Comparison of ENCODE assay signal across 1 cellular context in genomic region chr14:91889477-91890211, GRCh38.
TF ChIP-seq lines count a peak whose summit lies in the region.

No MANE protein-coding gene starts in this region.

TF ChIP-seq in WTC11, 78 proteins besides CTCF, POLR2A, EP300 and RAD21 (continued from another document):
- TF ChIP-seq ARID4B (CRISPR knock-in tag; IDR thresholded peaks at IDR 0.05; ENCODE audit: borderline replicate concordance) (no peak), FOXP1 (CRISPR knock-in tag; IDR thresholded peaks at IDR 0.05; ENCODE audit: borderline replicate concordance) (no peak), ATF3 (CRISPR knock-in tag; conservative IDR thresholded peaks at IDR 0.05) (no peak), TP53 (CRISPR knock-in tag; IDR thresholded peaks at IDR 0.05) (no peak), ETV6 (CRISPR knock-in tag; IDR thresholded peaks at IDR 0.05) (no peak), ZNF232 (CRISPR knock-in tag; IDR thresholded peaks at IDR 0.05) (no peak), SMAD3 (CRISPR knock-in tag; IDR thresholded peaks at IDR 0.05; ENCODE audit: borderline replicate concordance) (no peak), NFYB (CRISPR knock-in tag; conservative IDR thresholded peaks at IDR 0.05; ENCODE audit: low read depth) (no peak), NR1H2 (CRISPR knock-in tag; IDR thresholded peaks at IDR 0.05) (no peak), ZNF671 (CRISPR knock-in tag; IDR thresholded peaks at IDR 0.05) (no peak), ZNF281 (CRISPR knock-in tag; IDR thresholded peaks at IDR 0.05) (no peak), AFF4 (CRISPR knock-in tag; IDR thresholded peaks at IDR 0.05; ENCODE audit: borderline replicate concordance) (no peak), PRDM15 (CRISPR knock-in tag; IDR thresholded peaks at IDR 0.05) (no peak), CREB1 (CRISPR knock-in tag; IDR thresholded peaks at IDR 0.05) (no peak), IRF2 (CRISPR knock-in tag; IDR thresholded peaks at IDR 0.05; ENCODE audit: borderline replicate concordance, low read depth) (no peak)
TF ChIP-seq in WTC11: peak in this region for 0.
